Comparison of ENCODE assay signal across 28 cellular contexts in the genomic region with DNA sequence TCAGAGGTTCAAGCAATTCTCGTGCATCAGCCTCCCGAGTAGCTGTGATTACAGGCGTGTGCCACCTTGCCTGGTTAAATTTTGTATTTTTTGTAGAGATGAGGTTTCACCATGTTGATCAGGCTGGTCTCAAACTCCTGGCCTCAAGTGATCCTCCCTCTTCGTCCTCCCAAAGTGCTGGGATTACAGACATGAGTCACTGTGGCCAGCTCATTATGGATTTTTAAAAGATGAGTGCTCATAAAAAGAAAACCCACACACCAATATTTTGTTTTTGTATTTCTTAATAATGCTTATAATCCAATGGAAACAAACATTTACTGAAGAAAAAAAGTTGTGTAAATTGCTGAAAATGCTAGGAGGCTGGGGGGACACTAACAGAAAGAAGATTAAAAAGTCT. TPM values are rescaled to one million over a fixed set of nuclear protein-coding genes. Genes with fewer than 3 reads are reported as not detected.
DNase-seq lines count a peak whose midpoint lies in the region; ATAC-seq, FAIRE-seq and TF ChIP-seq lines count a peak whose summit lies in the region.
"Had no signal": no experiment of that assay in that cellular context is flagged by ENCODE, and none has a peak within 500 bp of the region (broad histone marks: within the 10 kb centered on the region; RNA-seq: fewer than 3 reads in every experiment).

No MANE protein-coding gene starts in this region.

- no peak for TF ChIP-seq RAD21 in HepG2 (CRISPR knock-in tag; IDR thresholded peaks at IDR 0.05)

- H3K9me2 ChIP-seq in Karpas-422 (replicated peaks; ENCODE audit: insufficient read depth, low read length) (no peaks in the 10 kb centered on the region), PC-3 (replicated peaks; ENCODE audit: low read length) (no peaks in the 10 kb centered on the region)

- H3K27me3 ChIP-seq in Karpas-422 (ENCODE audit: low read length) = no peaks in the 10 kb centered on the region
- peaks cover 8% of the 10 kb centered on the region; the same call in 1 of the 2 replicates for H3K27me3 ChIP-seq in PC-3 (ENCODE audit: low read length)
- H3K27me3 ChIP-seq in HepG2 (ENCODE audit: control insufficient read depth in 1 of 2, insufficient read depth in 2 of 2, low read length in 2 of 2) = peaks cover 2 to 3% of the 10 kb centered on the region in 2 experiments; a peak in 1 of 5 replicates
- H3K27me3 ChIP-seq in right cardiac atrium (ENCODE audit: control insufficient read depth, insufficient read depth) = no peaks in the 10 kb centered on the region
- H3K27me3 ChIP-seq: BLaER1 treated with 17β-estradiol and CSF1 and Interleukin-3, amounts not matched to agents 10 nM and 100 nM had no signal

- no peak overlapping the region for H3K9ac ChIP-seq in Karpas-422 (ENCODE audit: low read length)
- H3K9ac ChIP-seq in PC-3 (ENCODE audit: low read length) = no peak overlapping the region
- no peak overlapping the region for H3K9ac ChIP-seq in HepG2 (ENCODE audit: insufficient read depth, low read depth, low read length)
- H3K9ac ChIP-seq: BLaER1 treated with 17β-estradiol and CSF1 and Interleukin-3, amounts not matched to agents 10 nM and 100 nM had no signal

- no peak overlapping the region for H2AFZ ChIP-seq in Karpas-422 (ENCODE audit: low read length)
- H2AFZ ChIP-seq in PC-3 (ENCODE audit: low read length) = no peak overlapping the region
- no peak overlapping the region for H2AFZ ChIP-seq in HepG2 (ENCODE audit: low read length)

- H3K27ac ChIP-seq in Karpas-422 (ENCODE audit: low read length) (no peak overlapping the region), PC-3 (ENCODE audit: low read length) (no peak overlapping the region), HepG2 (ENCODE audit: extremely low read length, insufficient read depth, low read length) (no peak overlapping the region), right cardiac atrium (ENCODE audit: low read length) (no peak overlapping the region)
- H3K27ac ChIP-seq: A549; BLaER1 treated with 17β-estradiol and CSF1 and Interleukin-3, amounts not matched to agents 10 nM and 100 nM; RWPE1 had no signal

- TF ChIP-seq CTCF in PC-3 (conservative IDR thresholded peaks at IDR 0.05; ENCODE audit: low read depth, low read length) = no peak
- TF ChIP-seq CTCF in epithelial cell of esophagus (IDR thresholded peaks at IDR 0.05; ENCODE audit: insufficient read depth, low read depth, low read length, missing control alignments) = no peak
- no peak for TF ChIP-seq CTCF in HepG2 (CRISPR knock-in tag; IDR thresholded peaks at IDR 0.05)

- POLR2A ChIA-PET in PC-3 (lab: Charles Lee; ENCODE audit: unreplicated experiment) (no interaction called here), HepG2 (lab: Yijun Ruan, JAX) (no interaction called here)

- H4K20me1 ChIP-seq in Karpas-422 (ENCODE audit: insufficient read depth, low read depth, low read length) = no peaks in the 10 kb centered on the region
- H4K20me1 ChIP-seq in PC-3 (ENCODE audit: low read length) = no peaks in the 10 kb centered on the region
- no peaks in the 10 kb centered on the region for H4K20me1 ChIP-seq in HepG2 (ENCODE audit: insufficient read depth, low read length)
- H4K20me1 ChIP-seq: BLaER1 treated with 17β-estradiol and CSF1 and Interleukin-3, amounts not matched to agents 10 nM and 100 nM had no signal

- FAIRE-seq in HepG2 (lab: Jason Lieb, UNC) = no peak
- FAIRE-seq: A549, D721Med, GM12878 had no signal

- TF ChIP-seq EP300 in HepG2 (IDR thresholded peaks at IDR 0.05; ENCODE audit: low read depth in 2 of 2, low read length in 2 of 2) (no peak), HepG2 (CRISPR knock-in tag; IDR thresholded peaks at IDR 0.05; ENCODE audit: borderline replicate concordance) (no peak)

- in situ Hi-C loops in HepG2 (cut with HindIII; ENCODE audit: extremely low pct_ligation_motif_present, low pct_unique_long_range_greater_than_20kb) = loop anchor here (25.0 kb wide), 1 partner anchor 1178 kb away; no protein-coding TSS in a partner anchor

- no peaks in the 10 kb centered on the region for H3K79me2 ChIP-seq in Karpas-422 (ENCODE audit: low read length)
- H3K79me2 ChIP-seq in PC-3 (ENCODE audit: low read length) = no peaks in the 10 kb centered on the region
- H3K79me2 ChIP-seq in HepG2 (ENCODE audit: insufficient read depth, low read length) = no peaks in the 10 kb centered on the region

- no peak overlapping the region for H3K4me3 ChIP-seq in Karpas-422 (ENCODE audit: low read length)
- H3K4me3 ChIP-seq in PC-3 (ENCODE audit: low read length) = no peak overlapping the region
- H3K4me3 ChIP-seq in epithelial cell of esophagus (ENCODE audit: low read length) = no peak overlapping the region
- H3K4me3 ChIP-seq in HepG2 (replicated peaks in 1 of 3; ENCODE audit: insufficient read depth in 1 of 3, low read depth in 2 of 3, low read length in 3 of 3) = no peak overlapping the region
- H3K4me3 ChIP-seq in right cardiac atrium (ENCODE audit: low read length) = no peak overlapping the region
- H3K4me3 ChIP-seq: A549; BLaER1 treated with 17β-estradiol and CSF1 and Interleukin-3, amounts not matched to agents 10 nM and 100 nM; GM12878; HAP-1 had no signal

- H3F3A ChIP-seq in PC-3 (ENCODE audit: low read length, unreplicated experiment) = no peaks in the 10 kb centered on the region

- H3K9me3 ChIP-seq in Karpas-422 (ENCODE audit: low read length) = no peaks in the 10 kb centered on the region
- no peaks in the 10 kb centered on the region for H3K9me3 ChIP-seq in PC-3 (ENCODE audit: low read length)
- no peaks in the 10 kb centered on the region for H3K9me3 ChIP-seq in HepG2 (ENCODE audit: low read length)
- no peaks in the 10 kb centered on the region for H3K9me3 ChIP-seq in right cardiac atrium (ENCODE audit: control insufficient read depth, low read length)
- H3K9me3 ChIP-seq: A549, HAP-1 had no signal

- ATAC-seq in PC-3 (no peak), HepG2 (no peak), right cardiac atrium (no peak)
- ATAC-seq: A549, GM12878 had no signal

- no peak for TF ChIP-seq POLR2A in HepG2 (IDR thresholded peaks at IDR 0.05; ENCODE audit: insufficient read depth in 1 of 2, low read depth in 2 of 2, low read length in 2 of 2)

- CTCF ChIA-PET in PC-3 (lab: Charles Lee) (no interaction called here), HepG2 (lab: Yijun Ruan, JAX; ENCODE audit: low intra/inter-chr PET ratio, low total read pairs) (no interaction called here)

- H3K4me1 ChIP-seq in Karpas-422 (ENCODE audit: low read length) (peaks cover 20% of the 10 kb centered on the region), PC-3 (ENCODE audit: insufficient read depth, low read length) (peaks cover 5% of the 10 kb centered on the region; the same call in 1 of the 2 replicates), HepG2 (ENCODE audit: insufficient read depth, low read length) (peaks cover 20% of the 10 kb centered on the region), right cardiac atrium (ENCODE audit: control insufficient read depth, insufficient read depth, low read length) (no peaks in the 10 kb centered on the region)
- H3K4me1 ChIP-seq: A549 had no signal

- H3K36me3 ChIP-seq in Karpas-422 (ENCODE audit: insufficient read depth, low read length) = no peaks in the 10 kb centered on the region
- no peaks in the 10 kb centered on the region for H3K36me3 ChIP-seq in PC-3 (ENCODE audit: low read depth, low read length)
- no peaks in the 10 kb centered on the region for H3K36me3 ChIP-seq in HepG2 (replicated peaks in 1 of 2; ENCODE audit: control insufficient read depth in 1 of 2, insufficient read depth in 2 of 2, low read length in 2 of 2)
- H3K36me3 ChIP-seq: BLaER1 treated with 17β-estradiol and CSF1 and Interleukin-3, amounts not matched to agents 10 nM and 100 nM; HAP-1 had no signal

- BruUV-seq in PC-3 (replicated peaks; lab: Mats Ljungman, UMichigan) (no TSS peak), HepG2 (replicated peaks; lab: Mats Ljungman, UMichigan) (no TSS peak)

- intact Hi-C loops in PC-3 (cut with micrococcal nuclease) (no loop called here), HepG2 (cut with micrococcal nuclease; ENCODE audit: unreplicated experiment) (no loop called here), right cardiac atrium (cut with DNase I) (no loop called here)

- H3K4me2 ChIP-seq in Karpas-422 (ENCODE audit: low read depth, low read length, poor library complexity, severe bottlenecking) (no peak overlapping the region), PC-3 (ENCODE audit: low read length) (no peak overlapping the region), HepG2 (ENCODE audit: low read depth, low read length) (no peak overlapping the region)
- H3K4me2 ChIP-seq: A549; BLaER1 treated with 17β-estradiol and CSF1 and Interleukin-3, amounts not matched to agents 10 nM and 100 nM had no signal

- DNase-seq in ELR (ENCODE audit: low read depth) (peak; percentile 54), Karpas-422 (peak; percentile 9), PC-3 (peak; percentile 6), epithelial cell of esophagus (ENCODE audit: low read depth) (peak; percentile 25), HepG2 (ENCODE audit: low spot score) (no peak), right cardiac atrium (no peak), medulla oblongata (ENCODE audit: extremely low spot score) (no peak), dedifferentiated amniotic fluid mesenchymal stem cell (ENCODE audit: extremely low spot score) (no peak)
- DNase-seq: AML-193; CD4-positive, alpha-beta T cell; GDM1; GOT3; Kasumi-1; MM.1S; NCI-H1105 treated with DMSO at 0.1 percent for 48 hours; NCI-H146; NCI-H2029 treated with DMSO at 0.1 percent for 48 hours; NCI-H446 treated with DMSO at 0.1 percent for 48 hours; NCI-H526; NCI-H82; SHP77; T-helper 1 cell had no signal

- 34% methylated on average over 4 of the region's 4 CpGs for WGBS in HepG2 (ENCODE audit: low lambda C conversion rate)
- 87% methylated on average over 4 of the region's 4 CpGs for WGBS in right cardiac atrium

RNA-seq across cellular contexts. Expression of gene MICU2, which starts 5.0 kb away (rescaled TPM):
- 60.1 and 79.1 TPM in 2 replicates for total RNA-seq in Karpas-422 (2014; rRNA removed; shearing (Covaris generic); ENCODE audit: low replicate concordance)
- total RNA-seq in PC-3 (2014; rRNA removed) (53.3 and 69.9 TPM in 2 replicates), HepG2 (2016; rRNA removed; fragmentation: Illumina TruSeq; extraction: Trizol) (42.4 and 56.5 TPM in 2 replicates), right cardiac atrium (10 to 100 TPM; 50.9 to 56.0 (median 52.8) TPM)
- total RNA-seq in HepG2 (2016; cell fraction: cytosol; rRNA removed; fragmentation: Illumina TruSeq; extraction: Trizol; ENCODE audit: low read depth) = 3.6 and 4.5 TPM in 2 replicates
- 41.6 and 57.3 TPM in 2 replicates for total RNA-seq in HepG2 (2016; cell fraction: insoluble cytoplasmic fraction; rRNA removed; fragmentation: Illumina TruSeq; extraction: Trizol)
- 8.7 and 9.1 TPM in 2 replicates for total RNA-seq in HepG2 (2016; cell fraction: membrane; rRNA removed; fragmentation: Illumina TruSeq; extraction: Trizol)
- total RNA-seq in HepG2 (2016; cell fraction: nucleus; rRNA removed; fragmentation: Illumina TruSeq; extraction: Trizol) = 21.1 and 24.4 TPM in 2 replicates
- polyA plus RNA-seq in HepG2 (2011; rRNA removed) (24.5 and 31.7 TPM in 2 replicates), right cardiac atrium (70.6 TPM)
- polyA plus RNA-seq in HepG2 (2011; cell fraction: cytosol; rRNA removed) = 31.6 and 33.0 TPM in 2 replicates
- 25.0 and 29.4 TPM in 2 replicates for polyA plus RNA-seq in HepG2 (2011; cell fraction: nucleus; rRNA removed)
- 19.9 and 23.4 TPM in 2 replicates for polyA plus RNA-seq in HepG2 (2012)
- 2.7 and 2.9 TPM in 2 replicates for polyA plus RNA-seq in HepG2 (2016; cell fraction: cytosol; fragmentation: Illumina TruSeq; extraction: Trizol; ENCODE audit: low read depth)
- 55.6 and 59.5 TPM in 2 replicates for polyA plus RNA-seq in HepG2 (2016; cell fraction: insoluble cytoplasmic fraction; fragmentation: Illumina TruSeq; extraction: Trizol; ENCODE audit: low read depth)
- 5.6 TPM in 2 replicates for polyA plus RNA-seq in HepG2 (2016; cell fraction: membrane; fragmentation: Illumina TruSeq; extraction: Trizol; ENCODE audit: low read depth)
- 30.3 and 34.9 TPM in 2 replicates for polyA plus RNA-seq in HepG2 (2016; cell fraction: nucleus; fragmentation: Illumina TruSeq; extraction: Trizol; ENCODE audit: insufficient read depth, low read depth)
- polyA minus RNA-seq in HepG2 (2011; rRNA and poly(A)+ RNA removed; ENCODE audit: low replicate concordance) = 5.1 and 10.2 TPM in 2 replicates
- polyA minus RNA-seq in HepG2 (2011; cell fraction: cytosol; rRNA and poly(A)+ RNA removed) = 16.1 and 17.5 TPM in 2 replicates
- 27.2 and 34.8 TPM in 2 replicates for polyA minus RNA-seq in HepG2 (2011; cell fraction: nucleus; rRNA and poly(A)+ RNA removed)

Comparison
In these comparisons a context has a peak if more than half of its experiments do, and no peak if none do; other contexts are left out.
1. DNase-seq: peak in ELR (single experiment), Karpas-422 (single experiment), PC-3 (single experiment) and epithelial cell of esophagus (single experiment); none in HepG2 (single experiment), right cardiac atrium (0 of 3), medulla oblongata (single experiment) and dedifferentiated amniotic fluid mesenchymal stem cell (single experiment).